ENCODE assay signal across 19 cellular contexts in genomic region chr2:140376686-140377085, GRCh38.
DNase-seq lines count a peak whose midpoint lies in the region; ATAC-seq and TF ChIP-seq lines count a peak whose summit lies in the region.
"Had no signal": no experiment of that assay in that cellular context is flagged by ENCODE, and none has a peak within 500 bp of the region (broad histone marks: within the 10 kb centered on the region; RNA-seq: fewer than 3 reads in every experiment).

No MANE protein-coding gene starts in this region.

- TF ChIP-seq CTCF in GM23338 (conservative IDR thresholded peaks at IDR 0.05; ENCODE audit: low read depth in 2 of 2) (no peak), fibroblast of villous mesenchyme (IDR thresholded peaks at IDR 0.05; ENCODE audit: insufficient read depth, low read depth, low read length) (no peak), osteoblast (IDR thresholded peaks at IDR 0.05; ENCODE audit: extremely low read depth, low read depth, low read length) (no peak)

- intact Hi-C loops in activated T-helper 1 cell treated with anti-CD3 and anti-CD28 coated beads, Interleukin-12 subunit alpha, Interleukin-12 subunit beta, Interleukin-2, Interleukin-4 antibody, amounts not matched to agents 30 ng/mL and 10 ng/mL and 1 ng/mL, durations not matched to agents 14 hours and 24 hours and 36 hours (cut with micrococcal nuclease) = no loop called here
- intact Hi-C loops in naive thymus-derived CD4-positive, alpha-beta T cell (cut with micrococcal nuclease) = no loop called here

- H3K27me3 Mint-ChIP-seq in GM23338 (ENCODE audit: insufficient read depth, low read depth, poor library complexity) = peaks cover 2% of the 10 kb centered on the region
- no peaks in the 10 kb centered on the region for H3K27me3 Mint-ChIP-seq in activated T-helper 1 cell treated with anti-CD3 and anti-CD28 coated beads, Interleukin-12 subunit alpha, Interleukin-12 subunit beta, Interleukin-2, Interleukin-4 antibody, amounts not matched to agents 30 ng/mL and 10 ng/mL and 1 ng/mL, durations not matched to agents 14 hours and 24 hours and 36 hours (ENCODE audit: insufficient read depth)
- no peaks in the 10 kb centered on the region for H3K27me3 Mint-ChIP-seq in naive thymus-derived CD4-positive, alpha-beta T cell

- no peaks in the 10 kb centered on the region for H3F3A ChIP-seq in GM23338 (replicated peaks; ENCODE audit: low read depth)

- no peak overlapping the region for H3K9ac ChIP-seq in adipocyte (ENCODE audit: low read length)
- H3K9ac ChIP-seq: BLaER1 treated with 17β-estradiol and CSF1 and Interleukin-3, amounts not matched to agents 10 nM and 100 nM had no signal

- H3K27ac Mint-ChIP-seq in GM23338 = peak overlapping the region; percentile 16; the same call in 1 of the 2 replicates
- no peak overlapping the region for H3K27ac Mint-ChIP-seq in activated T-helper 1 cell treated with anti-CD3 and anti-CD28 coated beads, Interleukin-12 subunit alpha, Interleukin-12 subunit beta, Interleukin-2, Interleukin-4 antibody, amounts not matched to agents 30 ng/mL and 10 ng/mL and 1 ng/mL, durations not matched to agents 14 hours and 24 hours and 36 hours
- H3K27ac Mint-ChIP-seq in naive thymus-derived CD4-positive, alpha-beta T cell = no peak overlapping the region

- H3K9me3 Mint-ChIP-seq in GM23338 = no peaks in the 10 kb centered on the region
- peaks cover 3% of the 10 kb centered on the region for H3K9me3 Mint-ChIP-seq in activated T-helper 1 cell treated with anti-CD3 and anti-CD28 coated beads, Interleukin-12 subunit alpha, Interleukin-12 subunit beta, Interleukin-2, Interleukin-4 antibody, amounts not matched to agents 30 ng/mL and 10 ng/mL and 1 ng/mL, durations not matched to agents 14 hours and 24 hours and 36 hours
- H3K9me3 Mint-ChIP-seq in naive thymus-derived CD4-positive, alpha-beta T cell = peaks cover 0 to 9% (median 0%) of the 10 kb centered on the region in 11 donors

- H3K4me3 Mint-ChIP-seq in GM23338 = no peak overlapping the region
- H3K4me3 Mint-ChIP-seq in activated T-helper 1 cell treated with anti-CD3 and anti-CD28 coated beads, Interleukin-12 subunit alpha, Interleukin-12 subunit beta, Interleukin-2, Interleukin-4 antibody, amounts not matched to agents 30 ng/mL and 10 ng/mL and 1 ng/mL, durations not matched to agents 14 hours and 24 hours and 36 hours = no peak overlapping the region
- no peak overlapping the region for H3K4me3 Mint-ChIP-seq in naive thymus-derived CD4-positive, alpha-beta T cell

- no peaks in the 10 kb centered on the region for H3K27me3 ChIP-seq in GM23338 (ENCODE audit: insufficient read depth)
- H3K27me3 ChIP-seq in adipocyte (replicated peaks; ENCODE audit: control insufficient read depth, insufficient read depth, low read length) = no peaks in the 10 kb centered on the region
- H3K27me3 ChIP-seq in osteoblast (ENCODE audit: insufficient read depth, low read length) = no peaks in the 10 kb centered on the region
- no peaks in the 10 kb centered on the region for H3K27me3 ChIP-seq in naive thymus-derived CD4-positive, alpha-beta T cell (ENCODE audit: control insufficient read depth in 2 of 2, insufficient read depth in 2 of 2, low read length in 2 of 2)
- H3K27me3 ChIP-seq: BLaER1 treated with 17β-estradiol and CSF1 and Interleukin-3, amounts not matched to agents 10 nM and 100 nM had no signal

- peak; percentile 14 for DNase-seq in GM23338 (ENCODE audit: low spot score)
- DNase-seq in adipocyte (ENCODE audit: low read depth) = peak; percentile 39
- peak; percentile 3 for DNase-seq in fibroblast of villous mesenchyme (ENCODE audit: low read depth)
- DNase-seq in osteoblast (ENCODE audit: insufficient read length, low spot score, missing footprints) = peak; percentile 3
- DNase-seq in activated T-helper 1 cell treated with anti-CD3 and anti-CD28 coated beads, Interleukin-12 subunit alpha, Interleukin-12 subunit beta, Interleukin-2, Interleukin-4 antibody, amounts not matched to agents 30 ng/mL and 10 ng/mL and 1 ng/mL, durations not matched to agents 14 hours and 24 hours and 36 hours (ENCODE audit: low spot score) = no peak
- no peak for DNase-seq in NCI-H146 (lab: John Stamatoyannopoulos, UW)
- DNase-seq in naive thymus-derived CD4-positive, alpha-beta T cell = no peak
- DNase-seq: KBM-7, NCI-H1436 treated with DMSO at 0.1 percent for 48 hours, NCI-H2081 treated with DMSO at 0.1 percent for 48 hours, NCI-H510A treated with DMSO at 0.1 percent for 48 hours, NCI-H82 had no signal

- no peaks in the 10 kb centered on the region for H3K9me2 ChIP-seq in GM23338 (ENCODE audit: insufficient read depth)

- H3K27ac ChIP-seq in GM23338 (ENCODE audit: low read depth) = no peak overlapping the region
- no peak overlapping the region for H3K27ac ChIP-seq in osteoblast (ENCODE audit: low read depth, low read length)
- no peak overlapping the region for H3K27ac ChIP-seq in naive thymus-derived CD4-positive, alpha-beta T cell (ENCODE audit: low read depth, low read length)
- H3K27ac ChIP-seq: A549; BLaER1 treated with 17β-estradiol and CSF1 and Interleukin-3, amounts not matched to agents 10 nM and 100 nM had no signal

- no peak overlapping the region for H3K4me3 ChIP-seq in GM23338
- no peak overlapping the region for H3K4me3 ChIP-seq in adipocyte (ENCODE audit: low read length)
- no peak overlapping the region for H3K4me3 ChIP-seq in fibroblast of villous mesenchyme (ENCODE audit: low read depth, low read length)
- no peak overlapping the region for H3K4me3 ChIP-seq in osteoblast (ENCODE audit: insufficient read depth, low read length)
- H3K4me3 ChIP-seq in naive thymus-derived CD4-positive, alpha-beta T cell (ENCODE audit: low read length) = no peak overlapping the region
- H3K4me3 ChIP-seq: A549; BLaER1 treated with 17β-estradiol and CSF1 and Interleukin-3, amounts not matched to agents 10 nM and 100 nM; HAP-1 had no signal

- POLR2A ChIA-PET in naive thymus-derived CD4-positive, alpha-beta T cell (lab: Charles Lee) = no interaction called here

- peak overlapping the region; percentile 80; the same call in 1 of the 2 replicates for H2AFZ ChIP-seq in GM23338
- H2AFZ ChIP-seq in osteoblast (ENCODE audit: low read length) = no peak overlapping the region

- no peaks in the 10 kb centered on the region for H3K36me3 Mint-ChIP-seq in GM23338 (ENCODE audit: low read depth)
- no peaks in the 10 kb centered on the region for H3K36me3 Mint-ChIP-seq in activated T-helper 1 cell treated with anti-CD3 and anti-CD28 coated beads, Interleukin-12 subunit alpha, Interleukin-12 subunit beta, Interleukin-2, Interleukin-4 antibody, amounts not matched to agents 30 ng/mL and 10 ng/mL and 1 ng/mL, durations not matched to agents 14 hours and 24 hours and 36 hours (ENCODE audit: low read depth)
- no peaks in the 10 kb centered on the region for H3K36me3 Mint-ChIP-seq in naive thymus-derived CD4-positive, alpha-beta T cell

- ATAC-seq in GM23338 = peak; percentile 43
- no peak for ATAC-seq in GM18498 (IDR thresholded peaks at IDR 0.05; ENCODE audit: unreplicated experiment)
- no peak for ATAC-seq in naive thymus-derived CD4-positive, alpha-beta T cell
- ATAC-seq: A549, Panc1, Right ventricle myocardium inferior, SK-N-SH treated with all-trans-retinoic acid at 6 μM for 48 hours had no signal

- no peaks in the 10 kb centered on the region for H3K9me3 ChIP-seq in adipocyte (ENCODE audit: control insufficient read depth, low read length)
- H3K9me3 ChIP-seq in osteoblast (ENCODE audit: low read depth, low read length) = no peaks in the 10 kb centered on the region
- no peaks in the 10 kb centered on the region for H3K9me3 ChIP-seq in naive thymus-derived CD4-positive, alpha-beta T cell (ENCODE audit: control insufficient read depth in 2 of 3, low read length in 3 of 3)
- H3K9me3 ChIP-seq: A549; BLaER1 treated with 17β-estradiol and CSF1 and Interleukin-3, amounts not matched to agents 10 nM and 100 nM; HAP-1 had no signal

- no peaks in the 10 kb centered on the region for H3K4me1 ChIP-seq in GM23338 (ENCODE audit: insufficient read depth)
- H3K4me1 ChIP-seq in adipocyte (ENCODE audit: control insufficient read depth, insufficient read depth, low read length) = no peaks in the 10 kb centered on the region
- no peaks in the 10 kb centered on the region for H3K4me1 ChIP-seq in osteoblast (ENCODE audit: insufficient read depth, low read length)
- no peaks in the 10 kb centered on the region for H3K4me1 ChIP-seq in naive thymus-derived CD4-positive, alpha-beta T cell (ENCODE audit: control insufficient read depth in 2 of 2, insufficient read depth in 2 of 2, low read length in 2 of 2)
- H3K4me1 ChIP-seq: A549; BLaER1 treated with 17β-estradiol and CSF1 and Interleukin-3, amounts not matched to agents 10 nM and 100 nM had no signal

- H3K79me2 ChIP-seq in GM23338 (replicated peaks; ENCODE audit: insufficient read depth) (no peaks in the 10 kb centered on the region), osteoblast (ENCODE audit: insufficient read depth, low read length) (no peaks in the 10 kb centered on the region)

- no peaks in the 10 kb centered on the region for H3K36me3 ChIP-seq in GM23338 (ENCODE audit: insufficient read depth)
- H3K36me3 ChIP-seq in adipocyte (ENCODE audit: control insufficient read depth, insufficient read depth, low read length, severe bottlenecking) = no peaks in the 10 kb centered on the region
- H3K36me3 ChIP-seq in osteoblast (ENCODE audit: insufficient read depth, low read length) = no peaks in the 10 kb centered on the region
- H3K36me3 ChIP-seq in naive thymus-derived CD4-positive, alpha-beta T cell (ENCODE audit: control insufficient read depth in 2 of 3, insufficient read depth in 3 of 3, low read length in 3 of 3) = no peaks in the 10 kb centered on the region
- H3K36me3 ChIP-seq: BLaER1 treated with 17β-estradiol and CSF1 and Interleukin-3, amounts not matched to agents 10 nM and 100 nM; HAP-1 had no signal

- H3K4me1 Mint-ChIP-seq in GM23338 = peaks cover 5% of the 10 kb centered on the region; the same call in 2 of the 3 replicates
- no peaks in the 10 kb centered on the region for H3K4me1 Mint-ChIP-seq in activated T-helper 1 cell treated with anti-CD3 and anti-CD28 coated beads, Interleukin-12 subunit alpha, Interleukin-12 subunit beta, Interleukin-2, Interleukin-4 antibody, amounts not matched to agents 30 ng/mL and 10 ng/mL and 1 ng/mL, durations not matched to agents 14 hours and 24 hours and 36 hours (ENCODE audit: low read depth)
- no peaks in the 10 kb centered on the region for H3K4me1 Mint-ChIP-seq in naive thymus-derived CD4-positive, alpha-beta T cell

- CTCF ChIA-PET in naive thymus-derived CD4-positive, alpha-beta T cell (lab: Charles Lee) = interaction anchor here (1.1 kb wide), 1 partner anchor 8 kb away, joined by 3 read pairs; no protein-coding TSS in a partner anchor

- H3K4me2 ChIP-seq in GM23338 = no peak overlapping the region
- no peak overlapping the region for H3K4me2 ChIP-seq in osteoblast (ENCODE audit: insufficient read depth, low read length)
- H3K4me2 ChIP-seq: A549; BLaER1 treated with 17β-estradiol and CSF1 and Interleukin-3, amounts not matched to agents 10 nM and 100 nM had no signal

- H4K20me1 ChIP-seq in GM23338 (replicated peaks; ENCODE audit: insufficient read depth) (no peaks in the 10 kb centered on the region), osteoblast (ENCODE audit: insufficient read depth, low read length) (no peaks in the 10 kb centered on the region)
- H4K20me1 ChIP-seq: BLaER1 treated with 17β-estradiol and CSF1 and Interleukin-3, amounts not matched to agents 10 nM and 100 nM had no signal

TF ChIP-seq in GM23338, 12 proteins besides CTCF, POLR2A, EP300 and RAD21 (continues in another document):
- no peak for TF ChIP-seq CREB1 (CRISPR knock-in tag; IDR thresholded peaks at IDR 0.05; ENCODE audit: low read depth)

Comparison
In these comparisons a context has a peak if more than half of its experiments do, and no peak if none do; other contexts are left out.
1. DNase-seq: peak in GM23338 (single experiment), adipocyte (single experiment), fibroblast of villous mesenchyme (single experiment) and osteoblast (single experiment); none in activated T-helper 1 cell treated with anti-CD3 and anti-CD28 coated beads, Interleukin-12 subunit alpha, Interleukin-12 subunit beta, Interleukin-2, Interleukin-4 antibody, amounts not matched to agents 30 ng/mL and 10 ng/mL and 1 ng/mL, durations not matched to agents 14 hours and 24 hours and 36 hours (single experiment), NCI-H146 (single experiment) and naive thymus-derived CD4-positive, alpha-beta T cell (0 of 9).